ENCODE assay signal across 21 cellular contexts in the genomic region with DNA sequence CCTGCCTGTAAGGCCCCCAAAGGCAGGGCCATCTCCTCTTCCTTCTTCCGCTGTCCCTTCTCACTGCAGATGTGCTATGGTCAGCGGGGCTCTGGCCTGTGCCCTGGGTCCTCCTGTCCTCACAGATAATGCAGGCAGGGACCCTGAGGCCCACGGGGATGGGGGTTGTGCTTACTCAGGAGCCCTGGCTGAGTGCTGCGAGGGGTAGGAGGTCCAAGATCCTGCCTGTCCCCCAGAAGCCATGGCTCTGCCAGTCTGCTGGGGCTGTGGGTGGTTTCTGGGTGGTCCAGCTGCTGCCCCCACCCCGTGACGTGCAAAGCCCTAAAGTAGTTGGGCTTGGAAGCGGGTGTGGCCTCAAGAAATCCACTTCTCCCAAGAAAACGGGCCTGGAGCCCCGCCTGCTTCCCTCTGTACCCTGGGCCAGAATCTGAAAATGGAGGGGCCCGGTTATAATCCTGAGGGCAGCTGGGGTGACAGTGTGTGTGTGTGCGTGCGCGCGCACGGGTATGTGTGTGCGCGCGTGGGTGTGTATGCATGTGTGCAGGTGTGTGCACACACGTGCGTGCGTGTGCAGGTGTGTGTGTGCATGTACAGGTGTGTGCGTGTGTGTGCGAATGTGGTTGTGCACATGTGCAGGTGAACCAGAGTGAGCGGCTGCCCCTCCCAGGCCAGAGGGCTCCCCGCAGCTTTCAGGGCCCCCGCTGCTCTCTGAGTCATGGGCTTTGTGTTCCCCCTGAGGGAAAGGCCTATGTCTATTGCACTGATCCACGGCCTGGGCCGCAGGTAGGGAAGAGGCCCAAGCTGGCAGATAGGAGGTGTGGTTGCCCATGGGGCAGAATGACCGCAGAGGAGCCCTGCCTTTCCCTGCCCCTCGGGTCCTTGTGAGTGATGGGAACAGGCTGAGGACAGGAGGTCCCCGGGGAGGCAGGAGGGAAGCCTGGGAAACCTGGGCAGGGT. TPM values are rescaled to one million over a fixed set of nuclear protein-coding genes. Genes with fewer than 3 reads are reported as not detected.
A peak's percentile ranks its signal among the peaks of the same experiment; 100 is the strongest.
DNase-seq lines count a peak whose midpoint lies in the region; ATAC-seq and TF ChIP-seq lines count a peak whose summit lies in the region.
"Had no signal": no experiment of that assay in that cellular context is flagged by ENCODE, and none has a peak within 500 bp of the region (broad histone marks: within the 10 kb centered on the region; RNA-seq: fewer than 3 reads in every experiment).

No MANE protein-coding gene starts in this region.

- TF ChIP-seq POLR2A in body of pancreas (IDR thresholded peaks at IDR 0.05): no peak

- H3K27ac ChIP-seq in heart right ventricle (peak overlapping the region in 6 of 10 donors; percentile 34 to 87 (median 59)), body of pancreas (peak overlapping the region; percentile 77 to 91 (median 82))
- H3K27ac ChIP-seq: HL-60, SJSA1 had no signal

- no peaks in the 10 kb centered on the region for H3K36me3 ChIP-seq in heart right ventricle
- no peaks in the 10 kb centered on the region for H3K36me3 ChIP-seq in body of pancreas (replicated peaks in 1 of 2; ENCODE audit: insufficient read depth in 1 of 2, low read depth in 2 of 2)
- H3K36me3 ChIP-seq: SJSA1 had no signal

- WGBS in heart right ventricle, 2 donors: 87 to 91% methylated on average over 31 of the region's 31 CpGs
- 90 to 95% methylated on average over 23 to 31 of the region's 31 CpGs for WGBS in body of pancreas, 2 donors

- DNase-seq in heart right ventricle: no peak
- DNase-seq in cardiac septum (ENCODE audit: low spot score): no peak
- DNase-seq in body of pancreas: no peak
- DNase-seq in neural crest cell (ENCODE audit: low read depth, low spot score): no peak
- no peak for DNase-seq in type B pancreatic cell (ENCODE audit: extremely low spot score, unreplicated experiment)
- no peak for DNase-seq in foreskin melanocyte
- DNase-seq: C1 segment of cervical spinal cord, EL, HCEC 1CT, NCI-H1417 treated with DMSO at 0.1 percent for 48 hours, NCI-H2029, NCI-H2171 treated with DMSO at 0.1 percent for 48 hours, NCI-H446 treated with DMSO at 0.1 percent for 48 hours, NCI-H748 treated with DMSO at 0.1 percent for 48 hours, RPMI8226 had no signal

- H3K4me3 Mint-ChIP-seq in neural crest cell (no peak overlapping the region), type B pancreatic cell (peak overlapping the region; percentile 56)

- H3K4me3 ChIP-seq in heart right ventricle (no peak overlapping the region), body of pancreas (no peak overlapping the region)
- H3K4me3 ChIP-seq: K562, SJSA1 had no signal

- intact Hi-C loops in heart right ventricle (cut with DNase I) (no loop called here), cardiac septum (cut with DNase I) (no loop called here), body of pancreas (cut with DNase I) (no loop called here)

- peak overlapping the region; percentile 67 for H3K27ac Mint-ChIP-seq in neural crest cell (ENCODE audit: unreplicated experiment)
- peak overlapping the region; percentile 98 for H3K27ac Mint-ChIP-seq in type B pancreatic cell

- no peaks in the 10 kb centered on the region for H3K27me3 ChIP-seq in heart right ventricle
- no peaks in the 10 kb centered on the region for H3K27me3 ChIP-seq in body of pancreas

- no peak for ATAC-seq in heart right ventricle
- no peak for ATAC-seq in body of pancreas
- no peak for ATAC-seq in HG02798 (IDR thresholded peaks at IDR 0.05; ENCODE audit: poor library complexity, unreplicated experiment)
- ATAC-seq in HG03469 (IDR thresholded peaks at IDR 0.05; ENCODE audit: unreplicated experiment): no peak
- ATAC-seq: K562 had no signal

- peaks cover 15 to 64% (median 47%) of the 10 kb centered on the region in 9 donors for H3K4me1 ChIP-seq in heart right ventricle
- H3K4me1 ChIP-seq in body of pancreas: peaks cover 90% of the 10 kb centered on the region
- H3K4me1 ChIP-seq: SJSA1 had no signal

- H3K27me3 Mint-ChIP-seq in neural crest cell (ENCODE audit: low read depth) (no peaks in the 10 kb centered on the region), type B pancreatic cell (no peaks in the 10 kb centered on the region)

- no peak for TF ChIP-seq CTCF in heart right ventricle (IDR thresholded peaks at IDR 0.05)
- no peak for TF ChIP-seq CTCF in body of pancreas (IDR thresholded peaks at IDR 0.05)
- TF ChIP-seq CTCF in neural crest cell (conservative IDR thresholded peaks at IDR 0.05): no peak
- TF ChIP-seq CTCF in type B pancreatic cell (conservative IDR thresholded peaks at IDR 0.05): no peak

- H3K9me3 ChIP-seq in heart right ventricle: no peaks in the 10 kb centered on the region
- no peaks in the 10 kb centered on the region for H3K9me3 ChIP-seq in body of pancreas
- H3K9me3 ChIP-seq: SJSA1 had no signal

- H3K36me3 Mint-ChIP-seq in neural crest cell (ENCODE audit: low read depth) (no peaks in the 10 kb centered on the region), type B pancreatic cell (no peaks in the 10 kb centered on the region)

- H3K9me3 Mint-ChIP-seq in neural crest cell: no peaks in the 10 kb centered on the region
- no peaks in the 10 kb centered on the region for H3K9me3 Mint-ChIP-seq in type B pancreatic cell

- H3K4me1 Mint-ChIP-seq in neural crest cell (no peaks in the 10 kb centered on the region), type B pancreatic cell (ENCODE audit: unreplicated experiment) (peaks cover 12% of the 10 kb centered on the region)

RNA-seq across cellular contexts. Expression of gene SPNS2, which starts 13.8 kb away (rescaled TPM):
- total RNA-seq in heart right ventricle (10 to 100 TPM in 4 of 10 donors, 1 to 10 TPM in 6; 4.5 to 19.9 (median 8.9) TPM), cardiac septum (10.3 TPM), body of pancreas (10 to 100 TPM; 19.2 to 58.0 TPM), neural crest cell (3.8 and 4.3 TPM in 2 replicates), type B pancreatic cell (ENCODE audit: low replicate concordance) (16.1 and 36.7 TPM in 2 replicates)
- polyA plus RNA-seq in heart right ventricle: 10 to 100 TPM; 22.0 to 27.7 TPM
- total RNA-seq: K562 had no signal

RNA-seq across cellular contexts. Expression of gene MYBBP1A, which starts 42.8 kb away (rescaled TPM):
- total RNA-seq in heart right ventricle (10 to 100 TPM; 18.7 to 30.3 (median 21.7) TPM), cardiac septum (26.1 TPM), body of pancreas (100 to 1,000 TPM in 1 of 2 donors, 10 to 100 TPM in 1; 37.9 to 105 TPM), neural crest cell (67.0 and 69.3 TPM in 2 replicates), type B pancreatic cell (ENCODE audit: low replicate concordance) (63.7 and 66.0 TPM in 2 replicates)
- polyA plus RNA-seq in heart right ventricle: 10 to 100 TPM; 25.4 to 25.7 TPM

RNA-seq across cellular contexts. Expression of gene GGT6, which starts 47.9 kb away (rescaled TPM):
- total RNA-seq in heart right ventricle: under 1 TPM in 4 of 10 donors, not detected in 6; 0.08 to 0.19 (median 0.12) TPM
- polyA plus RNA-seq in heart right ventricle: under 1 TPM; 0.03 to 0.15 TPM
- total RNA-seq in cardiac septum: not detected
- 10 to 100 TPM; 29.3 to 85.7 TPM for total RNA-seq in body of pancreas
- not detected in 2 replicates for total RNA-seq in neural crest cell
- 1.0 and 1.4 TPM in 2 replicates for total RNA-seq in type B pancreatic cell (ENCODE audit: low replicate concordance)
- total RNA-seq: A172, SJSA1 had no signal
- polyA plus RNA-seq: K562 had no signal

Comparison
In these comparisons a context has a peak if more than half of its experiments do, and no peak if none do; other contexts are left out.
1. RNA of gene GGT6, which starts 47.9 kb away (total RNA-seq): 29.3 to 85.7 TPM in body of pancreas; 1.0 to 1.4 TPM in type B pancreatic cell, 0.08 to 0.19 TPM in heart right ventricle, not detected in cardiac septum (single experiment) and not detected in neural crest cell; every median in the first group is over 10 times any median in the second.